In genomic region chr19:41397086-41398041, GRCh38 we compare ENCODE assay signal across 1 cellular context.
TF ChIP-seq lines count a peak whose summit lies in the region.

TSS of gene BCKDHA (plus strand) at chr19:41397818. CDS start at chr19:41397828, 10 bp downstream.
TSS of gene EXOSC5 (minus strand) at chr19:41397359. CDS start at chr19:41397328, 31 bp downstream.

TF ChIP-seq in GM12878, 131 proteins besides CTCF, POLR2A, EP300 and RAD21 (continued from another document and continues in another):
- TF ChIP-seq E4F1 (IDR thresholded peaks at IDR 0.05; ENCODE audit: borderline replicate concordance, partially characterized antibody) = peak; percentile 51
- peak; percentile 99 for TF ChIP-seq IRF5 (IDR thresholded peaks at IDR 0.05; ENCODE audit: borderline replicate concordance)
- no peak for TF ChIP-seq EED (IDR thresholded peaks at IDR 0.05; ENCODE audit: low read depth)
- no peak for TF ChIP-seq SRF (IDR thresholded peaks at IDR 0.05; ENCODE audit: low read depth in 2 of 2, low read length in 2 of 2)
- no peak for TF ChIP-seq MTA3 (IDR thresholded peaks at IDR 0.05; ENCODE audit: borderline replicate concordance, low read length)
- peak; percentile 86 for TF ChIP-seq TAF1 (IDR thresholded peaks at IDR 0.05; ENCODE audit: borderline replicate concordance, low read depth, low read length)
- no peak for TF ChIP-seq YBX1 (IDR thresholded peaks at IDR 0.05)
- no peak for TF ChIP-seq PBX3 (IDR thresholded peaks at IDR 0.05; ENCODE audit: insufficient replicate concordance, low read depth, low read length)
- no peak for TF ChIP-seq TCF3 (IDR thresholded peaks at IDR 0.05; ENCODE audit: borderline replicate concordance, insufficient read depth, low read depth, low read length)
- no peak for TF ChIP-seq EGR1 (IDR thresholded peaks at IDR 0.05; ENCODE audit: borderline replicate concordance in 1 of 2, low read depth in 2 of 2, low read length in 2 of 2)
- peak; percentile 66 for TF ChIP-seq MEF2B (IDR thresholded peaks at IDR 0.05; ENCODE audit: partially characterized antibody, poor library complexity, severe bottlenecking)
- no peak for TF ChIP-seq BCL3 (IDR thresholded peaks at IDR 0.05; ENCODE audit: borderline replicate concordance, insufficient read depth, low read depth, low read length, poor library complexity, severe bottlenecking)
- peak; percentile 53; the same call in 1 of the 2 replicates for TF ChIP-seq SPI1 (IDR thresholded peaks at IDR 0.05; ENCODE audit: borderline replicate concordance, insufficient read depth, low read depth, low read length)
- peak; percentile 72 for TF ChIP-seq POLR2AphosphoS5 (IDR thresholded peaks at IDR 0.05; ENCODE audit: low read length)
- TF ChIP-seq STAT1 (conservative IDR thresholded peaks at IDR 0.05) = peak; percentile 90; the same call in 1 of the 2 replicates
- peak; percentile 93 for TF ChIP-seq SKIL (IDR thresholded peaks at IDR 0.05; ENCODE audit: low read depth, poor library complexity, severe bottlenecking)
- TF ChIP-seq ZNF592 (IDR thresholded peaks at IDR 0.05) = peak; percentile 97
- TF ChIP-seq ZNF217 (IDR thresholded peaks at IDR 0.05) = no peak
- peak; percentile 69; the same call in 1 of the 2 replicates for TF ChIP-seq PAX8 (IDR thresholded peaks at IDR 0.05)
- 0 out of 2 replicates have a peak, but pooled peaks have one; percentile 25 for TF ChIP-seq CREM (IDR thresholded peaks at IDR 0.05; ENCODE audit: low read depth)
- no peak for TF ChIP-seq SUPT20H (IDR thresholded peaks at IDR 0.05; ENCODE audit: borderline replicate concordance, control insufficient read depth, low read depth, low read length)
- peak; percentile 77 for TF ChIP-seq CBFB (IDR thresholded peaks at IDR 0.05; ENCODE audit: low read depth)
- TF ChIP-seq ELK1 (IDR thresholded peaks at IDR 0.05; ENCODE audit: low read depth, low read length) = peak; percentile 66
- no peak for TF ChIP-seq NFIC (IDR thresholded peaks at IDR 0.05; ENCODE audit: low read depth, low read length)
- TF ChIP-seq FOS (IDR thresholded peaks at IDR 0.05; ENCODE audit: borderline replicate concordance, extremely low read depth, insufficient read length) = no peak
- no peak for TF ChIP-seq FOXM1 (IDR thresholded peaks at IDR 0.05; ENCODE audit: low read depth, low read length)
- peak; percentile 74 for TF ChIP-seq SP1 (IDR thresholded peaks at IDR 0.05; ENCODE audit: low read depth, low read length)
- TF ChIP-seq DPF2 (IDR thresholded peaks at IDR 0.05) = no peak
- TF ChIP-seq HSF1 (IDR thresholded peaks at IDR 0.05; ENCODE audit: low read depth, low read length) = no peak
- TF ChIP-seq STAT3 (IDR thresholded peaks at IDR 0.05; ENCODE audit: low read depth, low read length) = no peak
- TF ChIP-seq ATF3 (IDR thresholded peaks at IDR 0.05; ENCODE audit: borderline replicate concordance, extremely low read depth, low read depth, low read length) = peak; percentile 37; the same call in 1 of the 2 replicates
- TF ChIP-seq FOXK2 (IDR thresholded peaks at IDR 0.05) = peak; percentile 94
- peak; percentile 64; the same call in 1 of the 2 replicates for TF ChIP-seq E2F4 (IDR thresholded peaks at IDR 0.05; ENCODE audit: low read depth, low read length)
- TF ChIP-seq IRF4 (IDR thresholded peaks at IDR 0.05; ENCODE audit: low read depth, low read length) = no peak
- no peak for TF ChIP-seq TCF7 (IDR thresholded peaks at IDR 0.05; ENCODE audit: borderline replicate concordance)
- TF ChIP-seq SREBF2 (IDR thresholded peaks at IDR 0.05; ENCODE audit: low read length) = no peak
- TF ChIP-seq RUNX3 (IDR thresholded peaks at IDR 0.05; ENCODE audit: low read length) = peak; percentile 60
- TF ChIP-seq CHD2 (IDR thresholded peaks at IDR 0.05; ENCODE audit: borderline replicate concordance, low read depth, low read length) = peak; percentile 69; the same call in 1 of the 2 replicates
- 0 out of 2 replicates have a peak, but pooled peaks have one; percentile 17 for TF ChIP-seq JUND (IDR thresholded peaks at IDR 0.05; ENCODE audit: low read depth, low read length)
- TF ChIP-seq BACH1 (IDR thresholded peaks at IDR 0.05; ENCODE audit: borderline replicate concordance) = peak; percentile 73; the same call in 1 of the 2 replicates
- TF ChIP-seq MTA2 (IDR thresholded peaks at IDR 0.05; ENCODE audit: low read depth) = no peak
- peak; percentile 97 for TF ChIP-seq MYC (IDR thresholded peaks at IDR 0.05; ENCODE audit: insufficient read depth, insufficient read length, insufficient replicate concordance, low read length, severe bottlenecking)
- peak; percentile 95 for TF ChIP-seq YY1 (IDR thresholded peaks at IDR 0.05; ENCODE audit: low read depth, low read length)
- TF ChIP-seq NRF1 (conservative IDR thresholded peaks at IDR 0.05; ENCODE audit: low read depth, low read length) = peak; percentile 93
